In the genomic region with DNA sequence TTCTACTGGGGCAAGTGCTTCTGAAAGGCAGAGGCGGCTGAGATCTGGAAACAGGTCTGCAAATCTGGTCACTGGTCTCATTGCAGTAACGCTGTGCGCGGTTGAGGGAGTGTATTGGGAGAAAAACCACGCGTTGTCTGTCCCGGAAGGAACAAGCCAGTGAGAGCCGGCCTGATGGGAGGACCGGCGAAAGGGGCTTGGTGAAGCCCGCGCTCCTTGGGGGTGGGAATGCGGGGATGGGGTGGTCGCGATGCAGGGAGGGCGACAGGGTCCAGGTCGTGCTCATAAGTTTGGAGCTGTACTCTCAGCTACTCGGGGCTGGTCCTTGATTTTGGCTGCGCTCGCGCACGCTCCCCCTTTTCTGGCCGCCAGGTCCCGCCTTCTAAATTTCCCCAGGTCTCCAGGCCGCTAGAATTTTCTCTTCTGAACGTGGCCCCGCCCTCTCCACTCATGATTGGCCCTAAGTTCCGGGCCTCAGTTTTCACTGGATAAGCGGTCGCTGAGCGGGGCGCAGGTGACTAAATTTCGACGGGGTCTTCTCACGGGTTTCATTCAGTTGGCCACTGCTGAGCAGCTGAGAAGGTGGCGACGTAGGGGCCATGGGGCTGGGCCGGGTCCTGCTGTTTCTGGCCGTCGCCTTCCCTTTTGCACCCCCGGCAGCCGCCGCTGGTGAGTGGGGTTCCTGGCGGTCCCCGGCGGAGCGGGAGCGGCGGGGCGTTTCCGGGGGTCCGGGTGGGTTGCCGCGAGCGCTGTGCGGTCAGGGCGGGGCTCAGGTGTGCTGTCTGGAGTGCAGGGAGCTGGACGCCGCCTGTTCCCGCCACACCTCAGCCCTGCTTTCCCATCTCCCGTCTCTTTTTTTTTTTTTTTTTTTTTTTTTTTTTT, we compare ENCODE assay signal across 9 cellular contexts. TPM values are rescaled to one million over a fixed set of nuclear protein-coding genes. Genes with fewer than 3 reads are reported as not detected.
DNase-seq lines count a peak whose midpoint lies in the region; ATAC-seq and TF ChIP-seq lines count a peak whose summit lies in the region.
"Had no signal": no experiment of that assay in that cellular context is flagged by ENCODE, and none has a peak within 500 bp of the region (broad histone marks: within the 10 kb centered on the region; RNA-seq: fewer than 3 reads in every experiment).

Gene MICB, plus strand, starts transcription at position 551 of the 882 bp plus-strand sequence. Its CDS starts 49 bp downstream, at position 600.

- H3K9me3 Mint-ChIP-seq in activated naive CD8-positive, alpha-beta T cell treated with anti-CD3 and anti-CD28 coated beads, Interleukin-2, amount 10 ng/mL, durations not matched to agents 7 days and 5 days: no peaks in the 10 kb centered on the region
- H3K9me3 Mint-ChIP-seq in progenitor cell of endocrine pancreas (ENCODE audit: low read depth): peaks cover 7% of the 10 kb centered on the region

- TF ChIP-seq CTCF in BJ (IDR thresholded peaks at IDR 0.05; ENCODE audit: insufficient read depth, low read depth, low read length) (no peak), SU-DHL-6 (IDR thresholded peaks at IDR 0.05; ENCODE audit: insufficient read depth, low read length, poor library complexity, severe bottlenecking) (no peak), progenitor cell of endocrine pancreas (IDR thresholded peaks at IDR 0.05; ENCODE audit: unreplicated experiment) (no peak), upper lobe of left lung (IDR thresholded peaks at IDR 0.05) (peak in 4 of 6 experiments; percentile 23 to 41 (median 34))

- H3K9me2 ChIP-seq in SU-DHL-6 (replicated peaks; ENCODE audit: insufficient read depth, low read length): no peaks in the 10 kb centered on the region

- no peak for DNase-seq in BJ (ENCODE audit: low read depth)
- DNase-seq in activated naive CD8-positive, alpha-beta T cell treated with anti-CD3 and anti-CD28 coated beads, Interleukin-2, amount 10 ng/mL, durations not matched to agents 7 days and 5 days: peak; percentile 79
- peak; percentile 93 for DNase-seq in cardiac septum (ENCODE audit: low spot score)
- peak; percentile 51 for DNase-seq in progenitor cell of endocrine pancreas (ENCODE audit: low spot score, unreplicated experiment)
- DNase-seq in upper lobe of left lung: peak; percentile 89 to 93

- H3K27me3 ChIP-seq in BJ (ENCODE audit: control insufficient read depth, insufficient read depth, low read length) (no peaks in the 10 kb centered on the region), HUES6 (ENCODE audit: control insufficient read depth, insufficient read depth, low read length) (peaks cover 43% of the 10 kb centered on the region), SU-DHL-6 (ENCODE audit: low read length) (no peaks in the 10 kb centered on the region), upper lobe of left lung (no peaks in the 10 kb centered on the region)

- H3K27ac Mint-ChIP-seq in activated naive CD8-positive, alpha-beta T cell treated with anti-CD3 and anti-CD28 coated beads, Interleukin-2, amount 10 ng/mL, durations not matched to agents 7 days and 5 days: peak within 1 kb of the TSS; percentile 87
- H3K27ac Mint-ChIP-seq in progenitor cell of endocrine pancreas: no peak within 1 kb of the TSS

- no peaks in the 10 kb centered on the region for H3K27me3 Mint-ChIP-seq in activated naive CD8-positive, alpha-beta T cell treated with anti-CD3 and anti-CD28 coated beads, Interleukin-2, amount 10 ng/mL, durations not matched to agents 7 days and 5 days
- H3K27me3 Mint-ChIP-seq in progenitor cell of endocrine pancreas: peaks cover 85% of the 10 kb centered on the region

- 0% methylated on average over 9 to 48 of the region's 61 CpGs for WGBS in upper lobe of left lung, 2 donors

- intact Hi-C loops in cardiac septum (cut with DNase I): loop anchor here (5.0 kb wide), 1 partner anchor 99 kb away; no protein-coding TSS in a partner anchor

- H3K4me1 Mint-ChIP-seq in activated naive CD8-positive, alpha-beta T cell treated with anti-CD3 and anti-CD28 coated beads, Interleukin-2, amount 10 ng/mL, durations not matched to agents 7 days and 5 days: peaks cover 48% of the 10 kb centered on the region
- peaks cover 10% of the 10 kb centered on the region for H3K4me1 Mint-ChIP-seq in progenitor cell of endocrine pancreas (ENCODE audit: low read depth)

- H3K36me3 Mint-ChIP-seq in activated naive CD8-positive, alpha-beta T cell treated with anti-CD3 and anti-CD28 coated beads, Interleukin-2, amount 10 ng/mL, durations not matched to agents 7 days and 5 days: peaks cover 26% of the 10 kb centered on the region
- peaks cover 1% of the 10 kb centered on the region for H3K36me3 Mint-ChIP-seq in progenitor cell of endocrine pancreas (ENCODE audit: insufficient read depth)

- peaks cover 26% of the 10 kb centered on the region; the same call in 1 of the 2 replicates for H4K20me1 ChIP-seq in SU-DHL-6 (ENCODE audit: low read depth, low read length)

- peaks cover 89% of the 10 kb centered on the region for H3K79me2 ChIP-seq in SU-DHL-6 (ENCODE audit: insufficient read depth, low read length)

- CTCF ChIA-PET in BJ (lab: Yijun Ruan, JAX): interaction anchor here (0.6 to 1.2 kb wide), 5 partner anchors 32 to 233 kb away, joined by 3 to 4 read pairs (median 3); partner anchors contain the start of gene ATP6V1G2

- no peak within 1 kb of the TSS for H2AFZ ChIP-seq in SU-DHL-6 (ENCODE audit: low read depth, low read length, severe bottlenecking)

- no peaks in the 10 kb centered on the region for H3K36me3 ChIP-seq in BJ (ENCODE audit: control insufficient read depth, insufficient read depth, low read length)
- no peaks in the 10 kb centered on the region for H3K36me3 ChIP-seq in HUES6 (ENCODE audit: control insufficient read depth, insufficient read depth, low read length)
- no peaks in the 10 kb centered on the region; the same call in 1 of the 2 replicates for H3K36me3 ChIP-seq in SU-DHL-6 (ENCODE audit: low read length)
- H3K36me3 ChIP-seq in upper lobe of left lung: no peaks in the 10 kb centered on the region

- H3K9me3 ChIP-seq in HUES6 (ENCODE audit: control insufficient read depth, insufficient read depth, low read depth, low read length) (no peaks in the 10 kb centered on the region), SU-DHL-6 (ENCODE audit: insufficient read depth, low read length) (no peaks in the 10 kb centered on the region), upper lobe of left lung (no peaks in the 10 kb centered on the region)

- H3K9ac ChIP-seq in HUES6 (ENCODE audit: low read length) (peak within 1 kb of the TSS; percentile 50), SU-DHL-6 (ENCODE audit: low read length) (peak within 1 kb of the TSS; percentile 72)

- H3F3A ChIP-seq in SU-DHL-6 (ENCODE audit: insufficient read depth): peaks cover 38% of the 10 kb centered on the region

- ATAC-seq in GM19328 (IDR thresholded peaks at IDR 0.05; ENCODE audit: unreplicated experiment): peak; percentile 42
- peak; percentile 71 for ATAC-seq in activated naive CD8-positive, alpha-beta T cell treated with anti-CD3 and anti-CD28 coated beads, Interleukin-2, amount 10 ng/mL, durations not matched to agents 7 days and 5 days (ENCODE audit: low read depth)
- peak; percentile 78 to 81 for ATAC-seq in upper lobe of left lung (ENCODE audit: low FRiP score in 2 of 2)

- TF ChIP-seq EP300 in upper lobe of left lung (IDR thresholded peaks at IDR 0.05): no peak

- peak in 2 of 4 donors; percentile 56 to 68 for TF ChIP-seq POLR2A in upper lobe of left lung (IDR thresholded peaks at IDR 0.05)

- H3K4me1 ChIP-seq in HUES6 (ENCODE audit: control insufficient read depth, insufficient read depth, low read length) (peaks cover 16% of the 10 kb centered on the region), upper lobe of left lung (peaks cover 13 to 33% (median 20%) of the 10 kb centered on the region in 4 donors)

- POLR2A ChIA-PET in BJ (lab: Charles Lee): no interaction called here
- POLR2A ChIA-PET in activated naive CD8-positive, alpha-beta T cell treated with anti-CD3 and anti-CD28 coated beads, Interleukin-2, amount 10 ng/mL, durations not matched to agents 7 days and 5 days (lab: Charles Lee): interaction anchor here (1.0 to 3.4 kb wide), 6 partner anchors 34 to 330 kb away, joined by 3 to 34 read pairs (median 4); partner anchors contain the start of genes DDX39B, HSPA1B and NFKBIL1

- H3K4me3 ChIP-seq in BJ (ENCODE audit: low read depth, low read length) (peak within 1 kb of the TSS; percentile 59), HUES6 (ENCODE audit: low read depth, low read length) (peak within 1 kb of the TSS; percentile 74), SU-DHL-6 (ENCODE audit: insufficient read depth, low read length, poor library complexity, severe bottlenecking) (peak within 1 kb of the TSS; percentile 95), upper lobe of left lung (peak within 1 kb of the TSS; percentile 52 to 88 (median 66))

- H3K4me2 ChIP-seq in SU-DHL-6 (ENCODE audit: low read depth, low read length, poor library complexity, severe bottlenecking): peak within 1 kb of the TSS; percentile 94

- peak within 1 kb of the TSS; percentile 97 for H3K4me3 Mint-ChIP-seq in activated naive CD8-positive, alpha-beta T cell treated with anti-CD3 and anti-CD28 coated beads, Interleukin-2, amount 10 ng/mL, durations not matched to agents 7 days and 5 days
- peak within 1 kb of the TSS; percentile 78 for H3K4me3 Mint-ChIP-seq in progenitor cell of endocrine pancreas (ENCODE audit: low read depth)

- H3K27ac ChIP-seq in HUES6 (ENCODE audit: low read depth, low read length) (no peak within 1 kb of the TSS), SU-DHL-6 (ENCODE audit: low read depth, low read length) (peak within 1 kb of the TSS; percentile 93), upper lobe of left lung (peak within 1 kb of the TSS; percentile 58 to 85 (median 74))

RNA-seq across cellular contexts. Expression of gene MICB, which starts in this region (rescaled TPM):
- 21.9 and 23.4 TPM in 2 replicates for polyA plus RNA-seq in BJ (2011; rRNA removed)
- 16.1 and 21.2 TPM in 2 replicates for polyA minus RNA-seq in BJ (2011; rRNA and poly(A)+ RNA removed)
- total RNA-seq in activated naive CD8-positive, alpha-beta T cell treated with anti-CD3 and anti-CD28 coated beads, Interleukin-2, amount 10 ng/mL, durations not matched to agents 7 days and 5 days: 10 to 100 TPM; 41.5 to 42.8 TPM
- total RNA-seq in cardiac septum (1.9 TPM), progenitor cell of endocrine pancreas (0.43 and 0.95 TPM in 2 replicates), upper lobe of left lung (10 to 100 TPM in 4 of 6 donors, 1 to 10 TPM in 2; 4.9 to 14.4 (median 11.3) TPM)
- total RNA-seq: HT1080 had no signal

Comparison
In these comparisons a context has a peak if more than half of its experiments do, and no peak if none do; other contexts are left out.
1. Peak in DNase-seq in progenitor cell of endocrine pancreas; RNA of the gene not detected or under 1 TPM.
2. CTCF ChIP-seq: peak in upper lobe of left lung (4 of 6); none in BJ (single experiment), SU-DHL-6 (single experiment) and progenitor cell of endocrine pancreas (single experiment).
3. Peak in every context shown above with its lines, with median percentiles within 50 percentile points of each other: H3K4me3 ChIP-seq and ATAC-seq.